In the genomic region with DNA sequence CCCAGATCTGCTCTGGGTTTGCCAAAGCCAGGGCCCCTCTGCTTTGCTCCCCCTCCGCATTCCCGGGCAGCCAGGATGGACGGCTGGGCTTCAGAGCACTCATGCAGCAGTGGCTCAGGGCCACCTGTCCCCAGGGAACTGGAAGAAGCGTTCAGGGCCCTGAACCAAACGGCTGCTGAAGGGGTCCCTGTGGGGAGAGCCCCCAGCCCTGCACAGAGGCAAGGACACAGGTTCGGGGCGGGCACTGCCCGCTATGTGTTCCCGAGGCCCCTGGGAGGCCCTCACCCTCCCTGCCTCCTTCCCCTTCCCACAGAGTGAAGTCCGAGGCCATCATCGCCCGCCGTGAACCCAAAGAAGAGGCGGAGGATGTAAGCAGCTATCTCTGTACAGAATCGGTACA, we compare ENCODE assay signal across 33 cellular contexts. TPM values are rescaled to one million over a fixed set of nuclear protein-coding genes. Genes with fewer than 3 reads are reported as not detected.
"Had no signal": no experiment of that assay in that cellular context is flagged by ENCODE, and none has a peak within 500 bp of the region (broad histone marks: within the 10 kb centered on the region; RNA-seq: fewer than 3 reads in every experiment).

No MANE protein-coding gene starts in this region.

- DNase-seq: activated CD4-positive, alpha-beta T cell treated with anti-CD3 and anti-CD28 coated beads for 36 hours; activated CD4-positive, alpha-beta T cell treated with anti-CD3 and anti-CD28 coated beads, Interleukin-2, amount 10 ng/mL, durations not matched to agents 7 days and 5 days; activated CD4-positive, alpha-beta T cell treated with anti-CD3 and anti-CD28 coated beads, Interleukin-2, amount 50 U/mL, for 48 hours; activated CD8-positive, alpha-beta T cell treated with anti-CD3 and anti-CD28 coated beads, Interleukin-2, amount 10 ng/mL, durations not matched to agents 7 days and 5 days; activated effector memory CD4-positive, alpha-beta T cell treated with Interleukin-2 at 50 U/mL for 16 hours; activated naive CD4-positive, alpha-beta T cell treated with anti-CD3 and anti-CD28 coated beads, Interleukin-2, amount 50 U/mL, for 16 hours; activated naive CD8-positive, alpha-beta T cell treated with anti-CD3 and anti-CD28 coated beads for 36 hours; activated T-cell treated with anti-CD3 and anti-CD28 coated beads, Interleukin-2, amount 50 U/mL, for 48 hours; amniotic stem cell; aorta; brain microvascular endothelial cell; central memory CD4-positive, alpha-beta T cell; NCI-H1092 treated with DMSO at 0.1 percent for 48 hours; NCI-H1417 treated with DMSO at 0.1 percent for 48 hours; NCI-H187 treated with DMSO at 0.1 percent for 48 hours; NCI-H2081; NCI-H2171 treated with DMSO at 0.1 percent for 48 hours; NCI-H2227 treated with DMSO at 0.1 percent for 48 hours; NCI-H446 treated with DMSO at 0.1 percent for 48 hours; NCI-H524; NK-92 treated with Interleukin-12 subunit alpha and Interleukin-12 subunit beta, amount 100 ng/mL, for 24 hours; PC-3; Peyer's patch; RPMI8226; SIG-M5; T-cell; T-helper 2 cell; T-helper 9 cell had no signal

- H3K4me3 ChIP-seq: K562, Peyer's patch had no signal

- H3K27ac ChIP-seq: brain microvascular endothelial cell, Peyer's patch, VCaP had no signal

- ATAC-seq: activated CD4-positive, alpha-beta T cell treated with anti-CD3 and anti-CD28 coated beads for 36 hours; activated CD8-positive, alpha-beta T cell treated with anti-CD3 and anti-CD28 coated beads, Interleukin-2, amount 10 ng/mL, durations not matched to agents 7 days and 5 days; K562; PC-3; Right ventricle myocardium inferior; SK-N-SH treated with all-trans-retinoic acid at 6 μM for 48 hours; T-cell had no signal

- H3K9me3 Mint-ChIP-seq: activated CD4-positive, alpha-beta T cell treated with anti-CD3 and anti-CD28 coated beads, Interleukin-2, amount 10 ng/mL, durations not matched to agents 7 days and 5 days; activated naive CD8-positive, alpha-beta T cell treated with anti-CD3 and anti-CD28 coated beads for 36 hours; T-cell had no signal

- H3K9me3 ChIP-seq: Peyer's patch had no signal

- H3K27ac Mint-ChIP-seq: activated CD4-positive, alpha-beta T cell treated with anti-CD3 and anti-CD28 coated beads for 36 hours; activated CD8-positive, alpha-beta T cell treated with anti-CD3 and anti-CD28 coated beads, Interleukin-2, amount 10 ng/mL, durations not matched to agents 7 days and 5 days; activated naive CD8-positive, alpha-beta T cell treated with anti-CD3 and anti-CD28 coated beads for 36 hours; T-cell had no signal

- H3K27me3 ChIP-seq: brain microvascular endothelial cell, Peyer's patch had no signal

- H3K27me3 Mint-ChIP-seq: activated CD4-positive, alpha-beta T cell treated with anti-CD3 and anti-CD28 coated beads for 36 hours; activated CD4-positive, alpha-beta T cell treated with anti-CD3 and anti-CD28 coated beads, Interleukin-2, amount 10 ng/mL, durations not matched to agents 7 days and 5 days; activated naive CD8-positive, alpha-beta T cell treated with anti-CD3 and anti-CD28 coated beads for 36 hours; T-cell had no signal

- H3K36me3 Mint-ChIP-seq: activated naive CD8-positive, alpha-beta T cell treated with anti-CD3 and anti-CD28 coated beads for 36 hours had no signal

- H3K4me3 Mint-ChIP-seq: activated CD4-positive, alpha-beta T cell treated with anti-CD3 and anti-CD28 coated beads for 36 hours; activated CD4-positive, alpha-beta T cell treated with anti-CD3 and anti-CD28 coated beads, Interleukin-2, amount 10 ng/mL, durations not matched to agents 7 days and 5 days; activated CD8-positive, alpha-beta T cell treated with anti-CD3 and anti-CD28 coated beads, Interleukin-2, amount 10 ng/mL, durations not matched to agents 7 days and 5 days; activated naive CD8-positive, alpha-beta T cell treated with anti-CD3 and anti-CD28 coated beads for 36 hours; T-cell had no signal

RNA-seq across cellular contexts. Expression of gene NME3, which starts 10.4 kb away (rescaled TPM):
- total RNA-seq: M059J had no signal
